In genomic region chr6:43916091-43916923, GRCh38 we compare ENCODE assay signal across 1 cellular context.
TF ChIP-seq lines count a peak whose summit lies in the region.

No MANE protein-coding gene starts in this region.

TF ChIP-seq in K562, 482 proteins besides CTCF, POLR2A, EP300 and RAD21 (continued from another document and continues in another):
- TF ChIP-seq DEAF1 (CRISPR knock-in tag; IDR thresholded peaks at IDR 0.05) (no peak), VEZF1 (CRISPR knock-in tag; IDR thresholded peaks at IDR 0.05) (no peak), MBD1 (CRISPR knock-in tag; IDR thresholded peaks at IDR 0.05) (no peak), SMAD4 (CRISPR knock-in tag; conservative IDR thresholded peaks at IDR 0.05) (peak; percentile 92), ZNF696 (CRISPR knock-in tag; conservative IDR thresholded peaks at IDR 0.05) (no peak; the same call in 1 of the 2 replicates), ZNF384 (IDR thresholded peaks at IDR 0.05; ENCODE audit: low read depth, low read length) (no peak), TEAD4 (IDR thresholded peaks at IDR 0.05; ENCODE audit: low read length) (peak; percentile 72), TEAD4 (CRISPR knock-in tag; IDR thresholded peaks at IDR 0.05; ENCODE audit: borderline replicate concordance) (no peak), ZNF184 (CRISPR knock-in tag; IDR thresholded peaks at IDR 0.05) (no peak), CBX3 (IDR thresholded peaks at IDR 0.05; ENCODE audit: borderline replicate concordance in 1 of 2, low read length in 2 of 2) (0 out of 3 replicates have a peak, but pooled peaks of 1 of the 2 experiments have one; percentile 52), NR2C1 (IDR thresholded peaks at IDR 0.05) (no peak), NR2C1 (tag; IDR thresholded peaks at IDR 0.05) (peak; percentile 49; the same call in 1 of the 2 replicates), ZEB2 (IDR thresholded peaks at IDR 0.05) (0 out of 2 replicates have a peak, but pooled peaks have one; percentile 55), XRCC5 (IDR thresholded peaks at IDR 0.05; ENCODE audit: low read depth, low read length) (no peak), ZNF445 (CRISPR knock-in tag; IDR thresholded peaks at IDR 0.05; ENCODE audit: low read depth) (no peak), HOXB6 (CRISPR knock-in tag; IDR thresholded peaks at IDR 0.05; ENCODE audit: borderline replicate concordance) (no peak), ZNF644 (tag; IDR thresholded peaks at IDR 0.05; ENCODE audit: low read depth) (peak; percentile 91), HMBOX1 (IDR thresholded peaks at IDR 0.05) (no peak), ZHX1 (conservative IDR thresholded peaks at IDR 0.05; ENCODE audit: low read length) (no peak), ZNF408 (CRISPR knock-in tag; IDR thresholded peaks at IDR 0.05; ENCODE audit: low read depth) (no peak), FUS (optimal IDR thresholded peaks at IDR 0.05; ENCODE audit: low read depth, low read length) (no peak), MCM7 (IDR thresholded peaks at IDR 0.05) (no peak), E2F8 (IDR thresholded peaks at IDR 0.05; ENCODE audit: low read depth, partially characterized antibody) (no peak), NR2C2 (CRISPR knock-in tag; IDR thresholded peaks at IDR 0.05) (no peak), NR2C2 (tag; IDR thresholded peaks at IDR 0.05) (peak; percentile 61), ARID3B (CRISPR knock-in tag; IDR thresholded peaks at IDR 0.05; ENCODE audit: borderline replicate concordance) (no peak), TOE1 (IDR thresholded peaks at IDR 0.05; ENCODE audit: borderline replicate concordance) (no peak), TOE1 (CRISPR knock-in tag; IDR thresholded peaks at IDR 0.05; ENCODE audit: borderline replicate concordance, low read depth) (no peak), ZNF165 (CRISPR knock-in tag; IDR thresholded peaks at IDR 0.05; ENCODE audit: borderline replicate concordance) (0 out of 2 replicates have a peak, but pooled peaks have one; percentile 39), MTA1 (IDR thresholded peaks at IDR 0.05; ENCODE audit: borderline replicate concordance) (no peak), MGA (IDR thresholded peaks at IDR 0.05) (peak; percentile 71)
